Comparison of ENCODE assay signal across 36 cellular contexts in genomic region chr22:22579869-22580604, GRCh38. TPM values are rescaled to one million over a fixed set of nuclear protein-coding genes. Genes with fewer than 3 reads are reported as not detected.
"Had no signal": no experiment of that assay in that cellular context is flagged by ENCODE, and none has a peak within 500 bp of the region (broad histone marks: within the 10 kb centered on the region; RNA-seq: fewer than 3 reads in every experiment).

No MANE protein-coding gene starts in this region.

- H3K27ac ChIP-seq: ascending aorta, cardiac muscle cell, VCaP had no signal

- FAIRE-seq: bronchial epithelial cell, TTC549 had no signal

- H3K9me3 ChIP-seq: ascending aorta had no signal

- DNase-seq: activated CD4-positive, alpha-beta memory T cell treated with anti-CD3 and anti-CD28 coated beads, Interleukin-2, amount 10 ng/mL, durations not matched to agents 7 days and 5 days; activated CD4-positive, alpha-beta T cell treated with anti-CD3 and anti-CD28 coated beads for 1 hour; activated CD4-positive, alpha-beta T cell treated with anti-CD3 and anti-CD28 coated beads for 36 hours; activated CD4-positive, alpha-beta T cell treated with anti-CD3 and anti-CD28 coated beads for 48 hours; activated CD4-positive, alpha-beta T cell treated with anti-CD3 and anti-CD28 coated beads, Interleukin-2, amount 10 ng/mL, durations not matched to agents 7 days and 5 days; activated CD4-positive, alpha-beta T cell treated with anti-CD3 and anti-CD28 coated beads, Interleukin-2, amount 50 U/mL, for 48 hours; activated CD4-positive, CD25-positive, alpha-beta regulatory T cell; activated CD8-positive, alpha-beta memory T cell treated with anti-CD3 and anti-CD28 coated beads for 24 hours; activated CD8-positive, alpha-beta memory T cell treated with anti-CD3 and anti-CD28 coated beads, Interleukin-2, amount 10 ng/mL, durations not matched to agents 7 days and 5 days; activated CD8-positive, alpha-beta memory T cell treated with anti-CD3 and anti-CD28 coated beads, Interleukin-2, amount 50 U/mL, for 48 hours; activated CD8-positive, alpha-beta T cell treated with anti-CD3 and anti-CD28 coated beads, Interleukin-2, amount 10 ng/mL, durations not matched to agents 7 days and 5 days; activated effector memory CD4-positive, alpha-beta T cell treated with Interleukin-2 at 50 U/mL for 16 hours; activated gamma-delta T cell; activated naive CD4-positive, alpha-beta T cell treated with anti-CD3 and anti-CD28 coated beads, Interleukin-2, amount 10 ng/mL, durations not matched to agents 7 days and 5 days; activated naive CD4-positive, alpha-beta T cell treated with Interleukin-2 at 50 U/mL for 16 hours; activated naive CD8-positive, alpha-beta T cell treated with anti-CD3 and anti-CD28 coated beads, Interleukin-2, amount 10 ng/mL, durations not matched to agents 7 days and 5 days; activated naive CD8-positive, alpha-beta T cell treated with anti-CD3 and anti-CD28 coated beads, Interleukin-2, amount 50 U/mL, for 24 hours; activated T-cell treated with anti-CD3 and anti-CD28 coated beads, Interleukin-2, amount 50 U/mL, for 24 hours; activated T-cell treated with anti-CD3 and anti-CD28 coated beads, Interleukin-2, amount 50 U/mL, for 48 hours; amygdala; anterior cingulate cortex; caudate nucleus; cerebellar nuclear complex; T-helper 1 cell; T-helper 2 cell; T-helper 9 cell had no signal

- ATAC-seq: activated CD4-positive, alpha-beta T cell treated with anti-CD3 and anti-CD28 coated beads for 36 hours; activated CD4-positive, CD25-positive, alpha-beta regulatory T cell treated with anti-CD3 and anti-CD28 coated beads, Interleukin-2, amount 50 U/mL, for 24 hours; activated CD8-positive, alpha-beta memory T cell treated with anti-CD3 and anti-CD28 coated beads, Interleukin-2, amount 10 ng/mL, durations not matched to agents 7 days and 5 days; activated CD8-positive, alpha-beta T cell treated with anti-CD3 and anti-CD28 coated beads, Interleukin-2, amount 10 ng/mL, durations not matched to agents 7 days and 5 days; activated naive CD8-positive, alpha-beta T cell treated with anti-CD3 and anti-CD28 coated beads, Interleukin-2, amount 50 U/mL, for 24 hours; WTC11 had no signal

- H3K4me1 ChIP-seq: ascending aorta had no signal

- H3K4me3 ChIP-seq: ascending aorta, cardiac muscle cell had no signal

- H3K27me3 ChIP-seq: ascending aorta, cardiac muscle cell had no signal

- H3K36me3 ChIP-seq: ascending aorta, cardiac muscle cell had no signal

RNA-seq across cellular contexts. Expression of gene PRAME, which starts 21.0 kb away (rescaled TPM):
- total RNA-seq: activated CD4-positive, alpha-beta memory T cell treated with anti-CD3 and anti-CD28 coated beads, Interleukin-2, amount 10 ng/mL, durations not matched to agents 7 days and 5 days; activated CD4-positive, alpha-beta T cell treated with anti-CD3 and anti-CD28 coated beads, Interleukin-2, amount 10 ng/mL, durations not matched to agents 7 days and 5 days; activated CD8-positive, alpha-beta memory T cell treated with anti-CD3 and anti-CD28 coated beads, Interleukin-2, amount 10 ng/mL, durations not matched to agents 7 days and 5 days; activated CD8-positive, alpha-beta T cell treated with anti-CD3 and anti-CD28 coated beads, Interleukin-2, amount 10 ng/mL, durations not matched to agents 7 days and 5 days; activated naive CD8-positive, alpha-beta T cell treated with anti-CD3 and anti-CD28 coated beads, Interleukin-2, amount 10 ng/mL, durations not matched to agents 7 days and 5 days; activated T-helper 2 cell treated with anti-CD3 and anti-CD28 coated beads, Interferon-gamma antibody, Interleukin-2, Interleukin-4, amounts not matched to agents 10 μg/mL and 5 μg/mL and 100 μg/mL, durations not matched to agents 14 hours and 24 hours and 36 hours; ascending aorta; bronchial epithelial cell; cardiac muscle cell; chondrocyte had no signal
- polyA plus RNA-seq: cardiac muscle cell had no signal

RNA-seq across cellular contexts. Expression of gene ZNF280A, which starts 60.0 kb away (rescaled TPM):
- total RNA-seq: activated CD4-positive, alpha-beta memory T cell treated with anti-CD3 and anti-CD28 coated beads, Interleukin-2, amount 10 ng/mL, durations not matched to agents 7 days and 5 days; activated CD4-positive, alpha-beta T cell treated with anti-CD3 and anti-CD28 coated beads for 36 hours; activated CD4-positive, alpha-beta T cell treated with anti-CD3 and anti-CD28 coated beads, Interleukin-2, amount 10 ng/mL, durations not matched to agents 7 days and 5 days; activated CD8-positive, alpha-beta memory T cell treated with anti-CD3 and anti-CD28 coated beads, Interleukin-2, amount 10 ng/mL, durations not matched to agents 7 days and 5 days; activated CD8-positive, alpha-beta T cell treated with anti-CD3 and anti-CD28 coated beads, Interleukin-2, amount 10 ng/mL, durations not matched to agents 7 days and 5 days; activated naive CD8-positive, alpha-beta T cell treated with anti-CD3 and anti-CD28 coated beads, Interleukin-2, amount 10 ng/mL, durations not matched to agents 7 days and 5 days; activated T-helper 2 cell treated with anti-CD3 and anti-CD28 coated beads, Interferon-gamma antibody, Interleukin-2, Interleukin-4, amounts not matched to agents 10 μg/mL and 5 μg/mL and 100 μg/mL, durations not matched to agents 14 hours and 24 hours and 36 hours; ascending aorta; bronchial epithelial cell; cardiac muscle cell; chondrocyte had no signal
- polyA plus RNA-seq: adipose tissue, cardiac muscle cell had no signal
